Comparison of ENCODE assay signal across 7 cellular contexts in genomic region chr7:138014201-138014600, GRCh38. TPM values are rescaled to one million over a fixed set of nuclear protein-coding genes. Genes with fewer than 3 reads are reported as not detected.
DNase-seq lines count a peak whose midpoint lies in the region; FAIRE-seq and TF ChIP-seq lines count a peak whose summit lies in the region.
"Not testable (repeated sequence)": the region's sequence is repeated elsewhere in the genome, so short reads cannot be mapped to it uniquely, and the experiment has no call there.

No MANE protein-coding gene starts in this region.

- FAIRE-seq in astrocyte (lab: Jason Lieb, UNC); H1 (lab: Jason Lieb, UNC): not testable (repeated sequence)

- not testable (repeated sequence) for H4K91ac ChIP-seq in H9 (ENCODE audit: insufficient read length, low read depth, low read length); H1 (replicated peaks; ENCODE audit: insufficient read length, low read length); neuronal stem cell (ENCODE audit: low read depth, low read length, poor library complexity)

- not testable (repeated sequence) for H3T11ph ChIP-seq in H9 (ENCODE audit: low read length)

- TF ChIP-seq POLR2A in H1 (IDR thresholded peaks at IDR 0.05; ENCODE audit: control extremely low read depth in 1 of 2, low read depth in 2 of 2, low read length in 2 of 2); esophagus muscularis mucosa (IDR thresholded peaks at IDR 0.05; ENCODE audit: low read depth): not testable (repeated sequence)

- not testable (repeated sequence) for H4K5ac ChIP-seq in H9 (ENCODE audit: insufficient read length, low read depth, low read length); H1 (ENCODE audit: insufficient read length, low read depth, low read length); mesendoderm (ENCODE audit: low read length)

- not testable (repeated sequence) for H3K9me3 Mint-ChIP-seq in H9; astrocyte (ENCODE audit: unreplicated experiment)

- H3K9me2 ChIP-seq in PC-9 (ENCODE audit: insufficient read depth), result not testable (repeated sequence)

- not testable (repeated sequence) for H3K27ac ChIP-seq in H9 (ENCODE audit: insufficient read length, low read depth, low read length); PC-9; astrocyte (ENCODE audit: low read depth, low read length); H1 (ENCODE audit: low read depth, low read length); esophagus muscularis mucosa (replicated peaks in 1 of 4); neuronal stem cell (replicated peaks; ENCODE audit: low read length)
- H3K27ac ChIP-seq in mesendoderm (ENCODE audit: low read depth, low read length), result peak overlapping the region; percentile 98

- not testable (repeated sequence) for H3K18ac ChIP-seq in H9 (ENCODE audit: insufficient read length, low read depth, low read length); neuronal stem cell (ENCODE audit: low read length)
- peak overlapping the region; percentile 57; the same call in 1 of the 2 replicates for H3K18ac ChIP-seq in H1 (ENCODE audit: extremely low read depth, low read length)
- peak overlapping the region; percentile 92 for H3K18ac ChIP-seq in mesendoderm (ENCODE audit: low read length)

- H3F3A ChIP-seq in PC-9 (ENCODE audit: insufficient read depth, low read depth), result not testable (repeated sequence)

- H4K20me1 ChIP-seq in H9 (ENCODE audit: control insufficient read depth, insufficient read depth, insufficient read length); PC-9 (ENCODE audit: insufficient read depth); astrocyte (ENCODE audit: insufficient read depth, low read length); H1 (replicated peaks in 1 of 2; ENCODE audit: control insufficient read depth in 1 of 2, insufficient read depth in 2 of 2, low read length in 2 of 2): not testable (repeated sequence)

- not testable (repeated sequence) for H2BK120ac ChIP-seq in H9 (ENCODE audit: low read depth, low read length, poor library complexity, severe bottlenecking); H1 (replicated peaks; ENCODE audit: low read depth, low read length); neuronal stem cell (ENCODE audit: low read depth, low read length)
- peak overlapping the region; percentile 96 for H2BK120ac ChIP-seq in mesendoderm (ENCODE audit: low read depth, low read length)

- H3K4me2 ChIP-seq in H9 (ENCODE audit: insufficient read depth, insufficient read length, low read length); PC-9; astrocyte (ENCODE audit: low read length); H1 (ENCODE audit: insufficient read depth in 1 of 2, low read depth in 2 of 2, low read length in 2 of 2); mesendoderm (ENCODE audit: low read length); neuronal stem cell (ENCODE audit: insufficient read depth, low read length, poor library complexity, severe bottlenecking): not testable (repeated sequence)

- not testable (repeated sequence) for H2BK20ac ChIP-seq in H9 (ENCODE audit: low read depth, low read length, poor library complexity, severe bottlenecking); H1 (ENCODE audit: low read length)

- not testable (repeated sequence) for H2BK12ac ChIP-seq in H9 (ENCODE audit: insufficient read length, low read depth, low read length); H1 (ENCODE audit: low read depth, low read length); neuronal stem cell (ENCODE audit: low read length)

- H3K4me3 Mint-ChIP-seq in H9; astrocyte (ENCODE audit: unreplicated experiment): not testable (repeated sequence)

- H3K9ac ChIP-seq in H9 (ENCODE audit: extremely low read depth, insufficient read length, low read length); astrocyte (ENCODE audit: low read length); H1 (replicated peaks in 1 of 4; ENCODE audit: extremely low read depth in 1 of 4, low read depth in 3 of 4, low read length in 3 of 4); mesendoderm (ENCODE audit: low read length); neuronal stem cell (ENCODE audit: low read depth, low read length, poor library complexity): not testable (repeated sequence)

- not testable (repeated sequence) for H2AK5ac ChIP-seq in H9 (ENCODE audit: insufficient read length, low read length); mesendoderm (ENCODE audit: low read length); neuronal stem cell (ENCODE audit: low read depth, low read length)
- 0 out of 2 replicates have a peak overlapping the region, but pooled peaks have one; percentile 65 for H2AK5ac ChIP-seq in H1 (ENCODE audit: low read depth, low read length)

- TF ChIP-seq RAD21 in H1 (IDR thresholded peaks at IDR 0.05 in 1 of 2, conservative IDR thresholded peaks at IDR 0.05 in 1 of 2; ENCODE audit: low read depth in 2 of 2, low read length in 2 of 2), result not testable (repeated sequence)

- H3K9me3 ChIP-seq in H9 (ENCODE audit: control insufficient read depth, low read depth, low read length); PC-9 (ENCODE audit: insufficient read depth, low read depth); astrocyte (ENCODE audit: insufficient read depth, low read depth, low read length); H1 (ENCODE audit: insufficient read depth in 2 of 2, low read depth in 1 of 2, low read length in 1 of 2); esophagus muscularis mucosa; neuronal stem cell (replicated peaks in 1 of 2; ENCODE audit: control insufficient read depth in 2 of 2, insufficient read depth in 1 of 2, low read depth in 1 of 2, low read length in 2 of 2): not testable (repeated sequence)

- not testable (repeated sequence) for H3K14ac ChIP-seq in H9 (ENCODE audit: insufficient read depth, low read length); H1 (ENCODE audit: insufficient read length); neuronal stem cell (ENCODE audit: low read length)

- H3K4ac ChIP-seq in H9 (ENCODE audit: low read depth, low read length); H1 (replicated peaks; ENCODE audit: insufficient read length, low read depth, low read length); neuronal stem cell (ENCODE audit: low read length): not testable (repeated sequence)
- H3K4ac ChIP-seq in mesendoderm (ENCODE audit: low read depth, low read length), result peak overlapping the region; percentile 94

- CTCF ChIA-PET in PC-9 (lab: Charles Lee), result not testable (repeated sequence)
- CTCF ChIA-PET in H1 (lab: Charles Lee; ENCODE audit: partially characterized antibody), result interaction anchor here (1.0 to 5.6 kb wide), 5 partner anchors 11 to 198 kb away, joined by 3 to 36 read pairs (median 8); partner anchors contain the start of gene CREB3L2

- not testable (repeated sequence) for H3K79me1 ChIP-seq in H9 (ENCODE audit: insufficient read depth, low read depth, low read length, poor library complexity, severe bottlenecking); H1 (ENCODE audit: low read depth, low read length); mesendoderm (ENCODE audit: low read length); neuronal stem cell (ENCODE audit: low read depth, low read length)

- not testable (repeated sequence) for H2AFZ ChIP-seq in H9 (ENCODE audit: low read length); astrocyte (ENCODE audit: low read depth, low read length); H1 (ENCODE audit: low read length)
- 0 out of 2 replicates have a peak overlapping the region, but pooled peaks have one; percentile 6 for H2AFZ ChIP-seq in PC-9
- peak overlapping the region; percentile 26 for H2AFZ ChIP-seq in neuronal stem cell (ENCODE audit: low read length)

- WGBS in H9 (ENCODE audit: extremely low coverage, insufficient read length, low lambda C conversion rate), result no CpG with 5 or more reads among the region's 4 CpGs
- WGBS in H1 (ENCODE audit: extremely low coverage in 1 of 2, insufficient coverage in 1 of 2, insufficient read length in 1 of 2, insufficient replicate concordance in 2 of 2, low coverage in 1 of 2, low lambda C conversion rate in 2 of 2, missing lambda C conversion rate in 1 of 2), 2 experiments, result 86% methylated on average over 4 of the region's 4 CpGs; no CpG with 5 or more reads in 1 of the 2 experiments
- WGBS in esophagus muscularis mucosa, result 80% methylated on average over 4 of the region's 4 CpGs
- WGBS in mesendoderm (ENCODE audit: extremely low coverage, insufficient coverage, low lambda C conversion rate), result no CpG with 5 or more reads among the region's 4 CpGs
- no CpG with 5 or more reads among the region's 4 CpGs for WGBS in neuronal stem cell (ENCODE audit: extremely low coverage in 2 of 2, insufficient read length in 2 of 2, insufficient replicate concordance in 1 of 2), 2 donors

- not testable (repeated sequence) for H3K56ac ChIP-seq in H9 (ENCODE audit: insufficient read length, low read depth, low read length); H1 (replicated peaks; ENCODE audit: insufficient read length, low read depth, low read length)
- H3K56ac ChIP-seq in mesendoderm (ENCODE audit: low read length), result peak overlapping the region; percentile 77

- not testable (repeated sequence) for H2BK5ac ChIP-seq in H9 (ENCODE audit: insufficient read length, low read length); H1 (ENCODE audit: low read depth, low read length); neuronal stem cell (ENCODE audit: low read length)
- H2BK5ac ChIP-seq in mesendoderm (ENCODE audit: low read length), result peak overlapping the region; percentile 91

- H2BK15ac ChIP-seq in H9 (ENCODE audit: low read depth, low read length); H1 (ENCODE audit: low read length); mesendoderm (replicated peaks; ENCODE audit: low read depth); neuronal stem cell (ENCODE audit: low read length): not testable (repeated sequence)

- not testable (repeated sequence) for TF ChIP-seq EP300 in H1 (IDR thresholded peaks at IDR 0.05; ENCODE audit: borderline replicate concordance in 1 of 2, low read depth in 2 of 2, low read length in 2 of 2); esophagus muscularis mucosa (IDR thresholded peaks at IDR 0.05)

- DNase-seq in H9; PC-9; astrocyte (ENCODE audit: low read depth); H1 (ENCODE audit: low read depth in 1 of 2, low spot score in 2 of 2); neuronal stem cell (ENCODE audit: low spot score): not testable (repeated sequence)
- DNase-seq in esophagus muscularis mucosa (ENCODE audit: extremely low spot score) (peak; percentile 70), mesendoderm (peak; percentile 81)

- BruUV-seq in PC-9 (replicated peaks; lab: Mats Ljungman, UMichigan), result not testable (repeated sequence)

- H3K4me3 ChIP-seq in PC-9; astrocyte (ENCODE audit: insufficient read depth, low read depth, low read length); H1 (ENCODE audit: extremely low read depth in 1 of 4, insufficient read depth in 2 of 4, low read depth in 3 of 4, low read length in 4 of 4); esophagus muscularis mucosa; mesendoderm (ENCODE audit: low read length); neuronal stem cell (ENCODE audit: low read length in 2 of 2): not testable (repeated sequence)

- H3K4me1 ChIP-seq in H9 (ENCODE audit: insufficient read depth, low read length); PC-9 (replicated peaks; ENCODE audit: insufficient read depth); astrocyte (ENCODE audit: insufficient read depth, low read length); H1 (replicated peaks in 1 of 4; ENCODE audit: control insufficient read depth in 3 of 4, insufficient read depth in 4 of 4, low read length in 3 of 4); esophagus muscularis mucosa; mesendoderm (ENCODE audit: control insufficient read depth, low read depth, low read length); neuronal stem cell (ENCODE audit: control insufficient read depth in 2 of 2, insufficient read depth in 1 of 2, low read depth in 1 of 2, low read length in 2 of 2): not testable (repeated sequence)

- H3K79me2 ChIP-seq in H9 (ENCODE audit: insufficient read depth, low read length); PC-9 (ENCODE audit: low read depth); astrocyte (ENCODE audit: insufficient read depth, low read length); H1 (ENCODE audit: control insufficient read depth in 1 of 2, insufficient read depth in 2 of 2, low read length in 2 of 2); mesendoderm (ENCODE audit: control insufficient read depth, insufficient read depth, low read length): not testable (repeated sequence)

- not testable (repeated sequence) for H3K23ac ChIP-seq in H9 (ENCODE audit: insufficient read length, low read depth, low read length); H1 (ENCODE audit: insufficient read length); neuronal stem cell (ENCODE audit: low read depth, low read length, poor library complexity)
- peak overlapping the region; percentile 30 for H3K23ac ChIP-seq in mesendoderm (ENCODE audit: low read length)

- POLR2A ChIA-PET in PC-9 (lab: Charles Lee; ENCODE audit: unreplicated experiment), result not testable (repeated sequence)
- POLR2A ChIA-PET in H1 (lab: Charles Lee; ENCODE audit: partially characterized antibody), result interaction anchor here (1.7 kb wide), 1 partner anchor 193 kb away, joined by 4 read pairs; no protein-coding TSS in a partner anchor

- TF ChIP-seq CTCF in H9 (conservative IDR thresholded peaks at IDR 0.05); PC-9 (conservative IDR thresholded peaks at IDR 0.05); astrocyte (IDR thresholded peaks at IDR 0.05; ENCODE audit: insufficient read depth, low read depth, low read length); H1 (IDR thresholded peaks at IDR 0.05; ENCODE audit: control extremely low read depth in 1 of 3, insufficient read depth in 1 of 3, low read depth in 1 of 3, low read length in 3 of 3); esophagus muscularis mucosa (IDR thresholded peaks at IDR 0.05): not testable (repeated sequence)

- H3K23me2 ChIP-seq in H9 (ENCODE audit: insufficient read length, low read depth, low read length, poor library complexity, severe bottlenecking); H1 (ENCODE audit: low read depth, low read length): not testable (repeated sequence)

- H3K36me3 Mint-ChIP-seq in H9 (ENCODE audit: insufficient read depth in 1 of 3, low read depth in 3 of 3); astrocyte (ENCODE audit: low read depth, unreplicated experiment): not testable (repeated sequence)

- H3K27ac Mint-ChIP-seq in H9, result peak overlapping the region; percentile 27 to 44 (median 34); a peak in 4 of 7 replicates
- H3K27ac Mint-ChIP-seq in astrocyte (ENCODE audit: unreplicated experiment), result peak overlapping the region; percentile 14

- not testable (repeated sequence) for H3K36me3 ChIP-seq in PC-9 (ENCODE audit: low read depth); astrocyte (ENCODE audit: insufficient read depth, low read length); H1 (ENCODE audit: control insufficient read depth in 2 of 4, insufficient read depth in 4 of 4, low read length in 3 of 4); esophagus muscularis mucosa; mesendoderm (ENCODE audit: control insufficient read depth, insufficient read depth, low read length); neuronal stem cell (replicated peaks in 1 of 2; ENCODE audit: control insufficient read depth in 2 of 2, insufficient read depth in 2 of 2, low read length in 2 of 2)

- intact Hi-C loops in PC-9 (cut with micrococcal nuclease; ENCODE audit: unreplicated experiment); esophagus muscularis mucosa (cut with DNase I): not testable (repeated sequence)

- H4K8ac ChIP-seq in H9 (replicated peaks; ENCODE audit: insufficient read length, low read depth, low read length); H1 (ENCODE audit: extremely low read depth, insufficient read depth, low read length); mesendoderm (ENCODE audit: low read depth, low read length); neuronal stem cell (ENCODE audit: low read depth, low read length): not testable (repeated sequence)

- H3K4me1 Mint-ChIP-seq in H9, result peaks cover 21 to 42% of the 10 kb centered on the region in 2 experiments
- H3K4me1 Mint-ChIP-seq in astrocyte (ENCODE audit: low read depth, unreplicated experiment), result not testable (repeated sequence)

- not testable (repeated sequence) for H3K27me3 Mint-ChIP-seq in H9 (ENCODE audit: low read depth); astrocyte (ENCODE audit: low read depth, unreplicated experiment)

- H3K27me3 ChIP-seq in H9 (ENCODE audit: insufficient read depth, low read length); PC-9 (ENCODE audit: insufficient read depth, low read depth); astrocyte (ENCODE audit: insufficient read depth, low read length); H1 (replicated peaks in 1 of 4; ENCODE audit: control insufficient read depth in 3 of 4, extremely low read depth in 1 of 4, insufficient read depth in 3 of 4, low read length in 3 of 4); esophagus muscularis mucosa; mesendoderm (ENCODE audit: insufficient read depth, low read length, poor library complexity); neuronal stem cell (ENCODE audit: control insufficient read depth in 3 of 3, insufficient read depth in 3 of 3, low read depth in 1 of 3, low read length in 3 of 3): not testable (repeated sequence)

RNA-seq across cellular contexts. Expression of gene CREB3L2, which starts 12.3 kb away (rescaled TPM):
- 58.1 and 60.7 TPM in 2 replicates for total RNA-seq in H9 (2021)
- total RNA-seq in PC-9 (2021), result 41.2 and 41.9 TPM in 2 replicates
- 116 and 128 TPM in 2 replicates for total RNA-seq in astrocyte
- total RNA-seq in H1 (2021; fragmentation: NEBNext Ultra II Directional; extraction: Animal tissue kit (Norgen Biotek cat#: 25700)), result 48.3 and 51.9 TPM in 2 replicates
- 14.4 and 16.5 TPM in 2 replicates for polyA plus RNA-seq in H1 (2011; rRNA removed)
- polyA plus RNA-seq in H1 (2011; cell fraction: cytosol; rRNA removed), result 12.2 TPM
- polyA plus RNA-seq in H1 (2011; cell fraction: nucleus; rRNA removed), result 21.2 TPM
- polyA plus RNA-seq in H1 (2012, experiment 1 of 2), result 12.1 to 15.9 TPM (median 14.9 TPM) in 4 replicates
- 2.5 TPM for polyA plus RNA-seq in H1 (2012, experiment 2 of 2)
- 22.8 TPM for polyA plus RNA-seq in H1 (2013, experiment 1 of 2)
- polyA plus RNA-seq in H1 (2013, experiment 2 of 2), result 25.6 TPM
- polyA minus RNA-seq in H1 (2011; rRNA and poly(A)+ RNA removed), result 33.3 and 34.7 TPM in 2 replicates
- 19.2 TPM for polyA minus RNA-seq in H1 (2011; cell fraction: cytosol; rRNA and poly(A)+ RNA removed)
- 74.4 TPM for polyA minus RNA-seq in H1 (2011; cell fraction: nucleus; rRNA and poly(A)+ RNA removed)
- 10 to 100 TPM; 29.2 to 43.4 (median 37.1) TPM for total RNA-seq in esophagus muscularis mucosa
- 32.4 TPM for polyA plus RNA-seq in mesendoderm (2013, experiment 1 of 2)
- polyA plus RNA-seq in mesendoderm (2013, experiment 2 of 2), result 30.3 TPM
- polyA plus RNA-seq in neuronal stem cell (2013, experiment 1 of 2), result 18.4 TPM
- 19.4 TPM for polyA plus RNA-seq in neuronal stem cell (2013, experiment 2 of 2)
